In genomic region chr11:18229501-18229900, GRCh38 we compare ENCODE assay signal across 12 cellular contexts. TPM values are rescaled to one million over a fixed set of nuclear protein-coding genes. Genes with fewer than 3 reads are reported as not detected.
DNase-seq lines count a peak whose midpoint lies in the region; ATAC-seq and FAIRE-seq lines count a peak whose summit lies in the region.
"Had no signal": no experiment of that assay in that cellular context is flagged by ENCODE, and none has a peak within 500 bp of the region (broad histone marks: within the 10 kb centered on the region; RNA-seq: fewer than 3 reads in every experiment).

No MANE protein-coding gene starts in this region.

- no peak overlapping the region for H3K27ac Mint-ChIP-seq in activated CD4-positive, alpha-beta T cell treated with anti-CD3 and anti-CD28 coated beads for 36 hours
- H3K27ac Mint-ChIP-seq: activated naive CD8-positive, alpha-beta T cell treated with anti-CD3 and anti-CD28 coated beads, Interleukin-2, amount 50 U/mL, for 24 hours had no signal

- no peak for DNase-seq in NCI-H1105 treated with DMSO at 0.1 percent for 48 hours (lab: John Stamatoyannopoulos, UW)
- no peak for DNase-seq in activated CD4-positive, alpha-beta T cell treated with anti-CD3 and anti-CD28 coated beads for 36 hours
- DNase-seq in T-helper 9 cell = no peak
- DNase-seq in HTR-8/SVneo (ENCODE audit: insufficient read length, low spot score) = no peak
- DNase-seq: activated naive CD8-positive, alpha-beta T cell treated with anti-CD3 and anti-CD28 coated beads, Interleukin-2, amount 50 U/mL, for 24 hours; NCI-H82; stimulated activated CD4-positive, alpha-beta T cell treated with anti-CD3 and anti-CD28 coated beads, Interleukin-4, amount 100 ng/mL, for 24 hours had no signal

- POLR2A ChIA-PET in activated CD4-positive, alpha-beta T cell treated with anti-CD3 and anti-CD28 coated beads for 36 hours (lab: Charles Lee) = interaction anchor here (0.7 kb wide), 1 partner anchor 270 kb away, joined by 5 read pairs; no protein-coding TSS in a partner anchor

- H3K4me1 Mint-ChIP-seq in activated CD4-positive, alpha-beta T cell treated with anti-CD3 and anti-CD28 coated beads for 36 hours = no peaks in the 10 kb centered on the region
- H3K4me1 Mint-ChIP-seq: activated naive CD8-positive, alpha-beta T cell treated with anti-CD3 and anti-CD28 coated beads, Interleukin-2, amount 50 U/mL, for 24 hours had no signal

- no peaks in the 10 kb centered on the region for H3K9me3 Mint-ChIP-seq in activated CD4-positive, alpha-beta T cell treated with anti-CD3 and anti-CD28 coated beads for 36 hours (ENCODE audit: low read depth)
- H3K9me3 Mint-ChIP-seq: activated naive CD8-positive, alpha-beta T cell treated with anti-CD3 and anti-CD28 coated beads, Interleukin-2, amount 50 U/mL, for 24 hours had no signal

- H3K36me3 Mint-ChIP-seq in activated CD4-positive, alpha-beta T cell treated with anti-CD3 and anti-CD28 coated beads for 36 hours (ENCODE audit: low read depth) = no peaks in the 10 kb centered on the region

- FAIRE-seq in HTR-8/SVneo (lab: Jason Lieb, UNC) = no peak
- FAIRE-seq: endometrium had no signal

- intact Hi-C loops in activated CD4-positive, alpha-beta T cell treated with anti-CD3 and anti-CD28 coated beads for 36 hours (cut with DNase I, micrococcal nuclease) = no loop called here

- peaks cover 8% of the 10 kb centered on the region for H3K27me3 Mint-ChIP-seq in activated CD4-positive, alpha-beta T cell treated with anti-CD3 and anti-CD28 coated beads for 36 hours

- no peak overlapping the region for H3K4me3 Mint-ChIP-seq in activated CD4-positive, alpha-beta T cell treated with anti-CD3 and anti-CD28 coated beads for 36 hours
- H3K4me3 Mint-ChIP-seq: activated naive CD8-positive, alpha-beta T cell treated with anti-CD3 and anti-CD28 coated beads, Interleukin-2, amount 50 U/mL, for 24 hours had no signal

- CTCF ChIA-PET in activated CD4-positive, alpha-beta T cell treated with anti-CD3 and anti-CD28 coated beads for 36 hours (lab: Charles Lee) = interaction anchor here (1.7 kb wide), 1 partner anchor 14 kb away, joined by 8 read pairs; no protein-coding TSS in a partner anchor

- ATAC-seq in GM18870 (IDR thresholded peaks at IDR 0.05; ENCODE audit: unreplicated experiment) (peak; percentile 92), GM21723 (IDR thresholded peaks at IDR 0.05; ENCODE audit: unreplicated experiment) (peak; percentile 96), HG03354 (IDR thresholded peaks at IDR 0.05; ENCODE audit: poor library complexity, severe bottlenecking, unreplicated experiment) (peak; percentile 98), esophagus mucosa (peak; percentile 28)
- ATAC-seq in activated CD4-positive, alpha-beta T cell treated with anti-CD3 and anti-CD28 coated beads for 36 hours = no peak
- ATAC-seq: activated naive CD8-positive, alpha-beta T cell treated with anti-CD3 and anti-CD28 coated beads, Interleukin-2, amount 50 U/mL, for 24 hours had no signal

RNA-seq across cellular contexts. Expression of gene SAA4, which starts 7.1 kb away (rescaled TPM):
- total RNA-seq in esophagus mucosa = 0.64 TPM
- not detected for total RNA-seq in activated CD4-positive, alpha-beta T cell treated with anti-CD3 and anti-CD28 coated beads for 36 hours

RNA-seq across cellular contexts. Expression of gene SAA2, which starts 19.0 kb away (rescaled TPM):
- total RNA-seq in esophagus mucosa = 19.0 TPM
- not detected for total RNA-seq in activated CD4-positive, alpha-beta T cell treated with anti-CD3 and anti-CD28 coated beads for 36 hours

RNA-seq across cellular contexts. Expression of gene SAA1, which starts 36.6 kb away (rescaled TPM):
- 56.2 TPM for total RNA-seq in esophagus mucosa
- not detected for total RNA-seq in activated CD4-positive, alpha-beta T cell treated with anti-CD3 and anti-CD28 coated beads for 36 hours

RNA-seq across cellular contexts. Expression of gene MRGPRX4, which starts 56.9 kb away (rescaled TPM):
- not detected for total RNA-seq in esophagus mucosa
- not detected for total RNA-seq in activated CD4-positive, alpha-beta T cell treated with anti-CD3 and anti-CD28 coated beads for 36 hours

Comparison
In these comparisons a context has a peak if more than half of its experiments do, and no peak if none do; other contexts are left out.
1. RNA of gene SAA2, which starts 19.0 kb away (total RNA-seq): 19.0 TPM in esophagus mucosa (single experiment); not detected in activated CD4-positive, alpha-beta T cell treated with anti-CD3 and anti-CD28 coated beads for 36 hours; every median in the first group is over 10 times any median in the second.
2. RNA of gene SAA1, which starts 36.6 kb away (total RNA-seq): 56.2 TPM in esophagus mucosa (single experiment); not detected in activated CD4-positive, alpha-beta T cell treated with anti-CD3 and anti-CD28 coated beads for 36 hours; every median in the first group is over 10 times any median in the second.